In the genomic region with DNA sequence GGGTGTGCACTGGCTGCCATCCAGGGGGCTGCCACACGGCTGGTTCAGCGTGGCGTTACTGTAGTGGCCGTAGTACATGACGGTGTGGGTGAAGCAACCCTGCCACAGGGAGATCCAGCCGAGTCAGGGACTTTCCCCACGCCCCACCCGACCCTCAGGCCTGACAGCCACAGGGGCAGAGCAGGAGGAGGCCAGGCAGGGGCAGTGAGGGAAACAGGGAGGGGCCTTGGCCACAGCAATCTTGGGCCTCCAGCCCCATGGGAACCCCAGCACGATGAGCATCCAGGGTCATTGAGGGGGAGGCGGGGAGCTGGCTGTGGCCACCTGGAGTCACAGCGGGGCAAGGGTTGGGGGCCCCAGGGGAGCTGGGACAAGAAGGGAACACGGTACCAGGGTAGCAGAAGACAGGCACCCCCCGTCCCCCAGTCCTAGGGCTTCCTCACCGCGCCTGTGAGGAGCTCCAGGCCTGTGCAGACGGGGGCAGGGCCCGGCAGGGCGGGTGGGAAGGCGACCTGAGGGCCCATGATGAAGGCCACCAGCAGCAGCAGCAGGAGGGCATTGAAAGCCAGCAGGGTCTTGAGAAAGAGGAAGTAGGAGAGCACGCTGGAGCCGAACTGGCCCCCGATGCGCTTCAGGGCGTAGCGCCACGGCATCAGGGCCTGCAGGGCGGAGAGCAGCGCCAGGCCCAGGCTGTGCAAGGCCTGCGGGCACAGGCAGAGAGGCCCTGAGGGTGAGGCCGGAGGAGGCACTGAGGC, we compare ENCODE assay signal across 11 cellular contexts. TPM values are rescaled to one million over a fixed set of nuclear protein-coding genes. Genes with fewer than 3 reads are reported as not detected.
DNase-seq lines count a peak whose midpoint lies in the region; ATAC-seq and TF ChIP-seq lines count a peak whose summit lies in the region.
"Had no signal": no experiment of that assay in that cellular context is flagged by ENCODE, and none has a peak within 500 bp of the region (broad histone marks: within the 10 kb centered on the region; RNA-seq: fewer than 3 reads in every experiment).

No MANE protein-coding gene starts in this region.

- no peak for TF ChIP-seq CTCF in osteoblast (IDR thresholded peaks at IDR 0.05; ENCODE audit: extremely low read depth, low read depth, low read length)

- H3K36me3 Mint-ChIP-seq in activated T-helper 1 cell treated with anti-CD3 and anti-CD28 coated beads, Interleukin-12 subunit alpha, Interleukin-12 subunit beta, Interleukin-2, Interleukin-4 antibody, amounts not matched to agents 30 ng/mL and 10 ng/mL and 1 ng/mL, durations not matched to agents 14 hours and 24 hours and 36 hours (ENCODE audit: low read depth) = peaks cover 41% of the 10 kb centered on the region

- intact Hi-C loops in activated T-helper 1 cell treated with anti-CD3 and anti-CD28 coated beads, Interleukin-12 subunit alpha, Interleukin-12 subunit beta, Interleukin-2, Interleukin-4 antibody, amounts not matched to agents 30 ng/mL and 10 ng/mL and 1 ng/mL, durations not matched to agents 14 hours and 24 hours and 36 hours (cut with micrococcal nuclease) = no loop called here

- no peak overlapping the region for H2AFZ ChIP-seq in osteoblast (ENCODE audit: low read length)

- no peaks in the 10 kb centered on the region for H3K9me3 Mint-ChIP-seq in activated T-helper 1 cell treated with anti-CD3 and anti-CD28 coated beads, Interleukin-12 subunit alpha, Interleukin-12 subunit beta, Interleukin-2, Interleukin-4 antibody, amounts not matched to agents 30 ng/mL and 10 ng/mL and 1 ng/mL, durations not matched to agents 14 hours and 24 hours and 36 hours

- peak overlapping the region; percentile 73 for H3K4me3 Mint-ChIP-seq in activated T-helper 1 cell treated with anti-CD3 and anti-CD28 coated beads, Interleukin-12 subunit alpha, Interleukin-12 subunit beta, Interleukin-2, Interleukin-4 antibody, amounts not matched to agents 30 ng/mL and 10 ng/mL and 1 ng/mL, durations not matched to agents 14 hours and 24 hours and 36 hours

- peak; percentile 37 for DNase-seq in SKM-1 treated with dmso at 0.1 percent for 144 hours (lab: John Stamatoyannopoulos, UW; ENCODE audit: unreplicated experiment)
- DNase-seq in SKM-1 (lab: John Stamatoyannopoulos, UW; ENCODE audit: unreplicated experiment) = no peak
- no peak for DNase-seq in activated T-helper 1 cell treated with anti-CD3 and anti-CD28 coated beads, Interleukin-12 subunit alpha, Interleukin-12 subunit beta, Interleukin-2, Interleukin-4 antibody, amounts not matched to agents 30 ng/mL and 10 ng/mL and 1 ng/mL, durations not matched to agents 14 hours and 24 hours and 36 hours (ENCODE audit: low spot score)
- peak; percentile 69 for DNase-seq in osteoblast (ENCODE audit: insufficient read length, low spot score, missing footprints)
- no peak for DNase-seq in SW 1271 (lab: John Stamatoyannopoulos, UW)
- no peak for DNase-seq in HCEC 1CT
- no peak for DNase-seq in dermis blood vessel endothelial cell
- DNase-seq: 8988T, OCI-M1 had no signal

- no peaks in the 10 kb centered on the region for H4K20me1 ChIP-seq in osteoblast (ENCODE audit: insufficient read depth, low read length)

- H3K4me1 ChIP-seq in osteoblast (ENCODE audit: insufficient read depth, low read length) = no peaks in the 10 kb centered on the region

- no peak overlapping the region for H3K27ac ChIP-seq in osteoblast (ENCODE audit: low read depth, low read length)

- H3K4me1 Mint-ChIP-seq in activated T-helper 1 cell treated with anti-CD3 and anti-CD28 coated beads, Interleukin-12 subunit alpha, Interleukin-12 subunit beta, Interleukin-2, Interleukin-4 antibody, amounts not matched to agents 30 ng/mL and 10 ng/mL and 1 ng/mL, durations not matched to agents 14 hours and 24 hours and 36 hours (ENCODE audit: low read depth) = peaks cover 52% of the 10 kb centered on the region

- no peak overlapping the region for H3K4me3 ChIP-seq in osteoblast (ENCODE audit: insufficient read depth, low read length)

- H3K79me2 ChIP-seq in osteoblast (ENCODE audit: insufficient read depth, low read length) = no peaks in the 10 kb centered on the region

- peaks cover 16% of the 10 kb centered on the region for H3K27me3 ChIP-seq in osteoblast (ENCODE audit: insufficient read depth, low read length)

- no peaks in the 10 kb centered on the region for H3K27me3 Mint-ChIP-seq in activated T-helper 1 cell treated with anti-CD3 and anti-CD28 coated beads, Interleukin-12 subunit alpha, Interleukin-12 subunit beta, Interleukin-2, Interleukin-4 antibody, amounts not matched to agents 30 ng/mL and 10 ng/mL and 1 ng/mL, durations not matched to agents 14 hours and 24 hours and 36 hours (ENCODE audit: insufficient read depth)

- peak overlapping the region; percentile 42 for H3K27ac Mint-ChIP-seq in activated T-helper 1 cell treated with anti-CD3 and anti-CD28 coated beads, Interleukin-12 subunit alpha, Interleukin-12 subunit beta, Interleukin-2, Interleukin-4 antibody, amounts not matched to agents 30 ng/mL and 10 ng/mL and 1 ng/mL, durations not matched to agents 14 hours and 24 hours and 36 hours

- no peaks in the 10 kb centered on the region for H3K9me3 ChIP-seq in osteoblast (ENCODE audit: low read depth, low read length)

- H3K4me2 ChIP-seq in osteoblast (ENCODE audit: insufficient read depth, low read length) = no peak overlapping the region

- no peaks in the 10 kb centered on the region for H3K36me3 ChIP-seq in osteoblast (ENCODE audit: insufficient read depth, low read length)

- peak; percentile 33 for ATAC-seq in HG03175 (IDR thresholded peaks at IDR 0.05; ENCODE audit: unreplicated experiment)

RNA-seq across cellular contexts. Expression of gene TMC6, which starts 4.3 kb away (rescaled TPM):
- 265 and 268 TPM in 2 replicates for total RNA-seq in activated T-helper 1 cell treated with anti-CD3 and anti-CD28 coated beads, Interleukin-12 subunit alpha, Interleukin-12 subunit beta, Interleukin-2, Interleukin-4 antibody, amounts not matched to agents 30 ng/mL and 10 ng/mL and 1 ng/mL, durations not matched to agents 14 hours and 24 hours and 36 hours
- under 0.01 TPM in 1 of 2 replicates, not detected in the other for total RNA-seq in osteoblast
- total RNA-seq in dermis blood vessel endothelial cell = 69.6 and 70.2 TPM in 2 replicates

RNA-seq across cellular contexts. Expression of gene TMC8, which starts 6.3 kb away (rescaled TPM):
- total RNA-seq in activated T-helper 1 cell treated with anti-CD3 and anti-CD28 coated beads, Interleukin-12 subunit alpha, Interleukin-12 subunit beta, Interleukin-2, Interleukin-4 antibody, amounts not matched to agents 30 ng/mL and 10 ng/mL and 1 ng/mL, durations not matched to agents 14 hours and 24 hours and 36 hours = 234 and 239 TPM in 2 replicates
- total RNA-seq in osteoblast (not detected in 2 replicates), dermis blood vessel endothelial cell (0.14 and 0.34 TPM in 2 replicates)
- total RNA-seq: fibroblast of lung had no signal

RNA-seq across cellular contexts. Expression of gene C17orf99, which starts 21.9 kb away (rescaled TPM):
- total RNA-seq in activated T-helper 1 cell treated with anti-CD3 and anti-CD28 coated beads, Interleukin-12 subunit alpha, Interleukin-12 subunit beta, Interleukin-2, Interleukin-4 antibody, amounts not matched to agents 30 ng/mL and 10 ng/mL and 1 ng/mL, durations not matched to agents 14 hours and 24 hours and 36 hours = not detected in 2 replicates
- not detected in 2 replicates for total RNA-seq in osteoblast
- total RNA-seq in dermis blood vessel endothelial cell = not detected in 2 replicates
- total RNA-seq: fibroblast of lung had no signal

RNA-seq across cellular contexts. Expression of gene SYNGR2, which starts 44.1 kb away (rescaled TPM):
- total RNA-seq in activated T-helper 1 cell treated with anti-CD3 and anti-CD28 coated beads, Interleukin-12 subunit alpha, Interleukin-12 subunit beta, Interleukin-2, Interleukin-4 antibody, amounts not matched to agents 30 ng/mL and 10 ng/mL and 1 ng/mL, durations not matched to agents 14 hours and 24 hours and 36 hours = 131 and 133 TPM in 2 replicates
- 1.5 and 3.3 TPM in 2 replicates for total RNA-seq in osteoblast
- 48.0 and 54.0 TPM in 2 replicates for total RNA-seq in dermis blood vessel endothelial cell

Comparison
In these comparisons a context has a peak if more than half of its experiments do, and no peak if none do; other contexts are left out.
1. DNase-seq: peak in SKM-1 treated with dmso at 0.1 percent for 144 hours (single experiment) and osteoblast (single experiment); none in SKM-1 (single experiment), activated T-helper 1 cell treated with anti-CD3 and anti-CD28 coated beads, Interleukin-12 subunit alpha, Interleukin-12 subunit beta, Interleukin-2, Interleukin-4 antibody, amounts not matched to agents 30 ng/mL and 10 ng/mL and 1 ng/mL, durations not matched to agents 14 hours and 24 hours and 36 hours (single experiment), SW 1271 (0 of 2), HCEC 1CT (single experiment) and dermis blood vessel endothelial cell (single experiment).
2. RNA of gene TMC6, which starts 4.3 kb away (total RNA-seq): 265 to 268 TPM in activated T-helper 1 cell treated with anti-CD3 and anti-CD28 coated beads, Interleukin-12 subunit alpha, Interleukin-12 subunit beta, Interleukin-2, Interleukin-4 antibody, amounts not matched to agents 30 ng/mL and 10 ng/mL and 1 ng/mL, durations not matched to agents 14 hours and 24 hours and 36 hours and 69.6 to 70.2 TPM in dermis blood vessel endothelial cell; under 0.01 TPM in osteoblast; every median in the first group is over 10 times any median in the second.
3. RNA of gene TMC8, which starts 6.3 kb away (total RNA-seq): 234 to 239 TPM in activated T-helper 1 cell treated with anti-CD3 and anti-CD28 coated beads, Interleukin-12 subunit alpha, Interleukin-12 subunit beta, Interleukin-2, Interleukin-4 antibody, amounts not matched to agents 30 ng/mL and 10 ng/mL and 1 ng/mL, durations not matched to agents 14 hours and 24 hours and 36 hours; 0.14 to 0.34 TPM in dermis blood vessel endothelial cell and not detected in osteoblast; every median in the first group is over 100 times any median in the second.